1 cellular context compared by ENCODE assay signal in the genomic region with DNA sequence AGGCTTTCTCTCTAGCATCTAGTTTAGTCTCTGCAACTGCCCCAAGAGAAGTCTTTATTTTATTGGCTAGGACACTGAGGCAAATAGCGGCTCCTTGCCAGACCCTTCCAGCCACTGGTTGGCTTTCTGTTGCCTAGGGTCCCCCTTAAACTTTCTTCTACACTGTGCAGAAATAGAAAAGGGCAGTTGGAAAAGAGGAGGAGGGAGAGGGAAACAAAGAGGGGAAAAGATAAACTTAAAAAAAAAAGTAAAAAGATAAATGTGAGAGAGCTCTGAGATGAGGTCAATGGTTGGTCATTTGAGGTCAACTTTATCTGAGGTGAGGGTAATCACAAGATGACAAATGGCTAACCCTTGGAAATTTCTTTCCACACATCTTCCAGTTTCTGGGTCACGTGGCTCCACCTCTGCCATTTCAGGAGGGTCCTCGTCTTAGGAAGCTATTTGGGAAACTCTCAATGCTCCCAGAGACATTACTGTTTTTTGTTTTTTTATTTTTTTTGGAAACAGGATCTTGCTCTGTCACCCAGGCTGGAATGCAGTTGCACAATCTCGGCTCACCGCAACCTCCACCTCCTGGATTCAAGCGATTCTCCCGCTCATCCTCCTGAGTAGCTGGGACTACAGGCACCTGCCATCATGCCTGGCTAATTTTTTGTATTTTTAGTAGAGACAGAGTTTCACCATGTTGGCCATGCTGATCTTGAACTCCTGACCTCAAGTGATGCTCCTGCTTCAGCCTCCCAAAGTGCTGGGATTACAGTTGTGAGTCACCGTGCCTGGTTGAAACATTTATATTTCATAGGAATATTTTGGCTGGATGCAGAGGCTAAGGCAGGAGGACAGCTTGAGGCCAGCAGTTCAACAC.
TF ChIP-seq lines count a peak whose summit lies in the region.

No MANE protein-coding gene starts in this region.

TF ChIP-seq in HepG2, 621 proteins besides CTCF, POLR2A, EP300 and RAD21 (continued from another document and continues in another):
- TF ChIP-seq, protein P1, sequence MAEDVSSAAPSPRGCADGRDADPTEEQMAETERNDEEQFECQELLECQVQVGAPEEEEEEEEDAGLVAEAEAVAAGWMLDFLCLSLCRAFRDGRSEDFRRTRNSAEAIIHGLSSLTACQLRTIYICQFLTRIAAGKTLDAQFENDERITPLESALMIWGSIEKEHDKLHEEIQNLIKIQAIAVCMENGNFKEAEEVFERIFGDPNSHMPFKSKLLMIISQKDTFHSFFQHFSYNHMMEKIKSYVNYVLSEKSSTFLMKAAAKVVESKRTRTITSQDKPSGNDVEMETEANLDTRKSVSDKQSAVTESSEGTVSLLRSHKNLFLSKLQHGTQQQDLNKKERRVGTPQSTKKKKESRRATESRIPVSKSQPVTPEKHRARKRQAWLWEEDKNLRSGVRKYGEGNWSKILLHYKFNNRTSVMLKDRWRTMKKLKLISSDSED (CRISPR knock-in tag; IDR thresholded peaks at IDR 0.05) = no peak
- TF ChIP-seq, protein P2, sequence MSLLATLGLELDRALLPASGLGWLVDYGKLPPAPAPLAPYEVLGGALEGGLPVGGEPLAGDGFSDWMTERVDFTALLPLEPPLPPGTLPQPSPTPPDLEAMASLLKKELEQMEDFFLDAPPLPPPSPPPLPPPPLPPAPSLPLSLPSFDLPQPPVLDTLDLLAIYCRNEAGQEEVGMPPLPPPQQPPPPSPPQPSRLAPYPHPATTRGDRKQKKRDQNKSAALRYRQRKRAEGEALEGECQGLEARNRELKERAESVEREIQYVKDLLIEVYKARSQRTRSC (CRISPR knock-in tag; IDR thresholded peaks at IDR 0.05; ENCODE audit: low read depth) = no peak
- TF ChIP-seq MAFG (CRISPR knock-in tag; IDR thresholded peaks at IDR 0.05) (no peak), GATAD2A (CRISPR knock-in tag; IDR thresholded peaks at IDR 0.05) (peak; percentile 64), ZSCAN9 (CRISPR knock-in tag; IDR thresholded peaks at IDR 0.05; ENCODE audit: borderline replicate concordance) (0 out of 2 replicates have a peak, but pooled peaks have one; percentile 32), ZNF552 (CRISPR knock-in tag; IDR thresholded peaks at IDR 0.05; ENCODE audit: borderline replicate concordance) (no peak), NBN (conservative IDR thresholded peaks at IDR 0.05) (no peak), HNF4A (CRISPR knock-in tag; IDR thresholded peaks at IDR 0.05) (no peak), ZNF841 (CRISPR knock-in tag; IDR thresholded peaks at IDR 0.05; ENCODE audit: borderline replicate concordance) (no peak), HDAC2 (CRISPR knock-in tag; IDR thresholded peaks at IDR 0.05) (peak; percentile 59; the same call in 1 of the 2 replicates), HDAC1 (CRISPR knock-in tag; IDR thresholded peaks at IDR 0.05) (0 out of 2 replicates have a peak, but pooled peaks have one; percentile 25), SIN3B (IDR thresholded peaks at IDR 0.05; ENCODE audit: low read length) (no peak), LCORL (IDR thresholded peaks at IDR 0.05) (peak; percentile 25; the same call in 1 of the 2 replicates), LCORL (CRISPR knock-in tag; IDR thresholded peaks at IDR 0.05) (peak; percentile 83), ZNF629 (CRISPR knock-in tag; conservative IDR thresholded peaks at IDR 0.05) (no peak), ZNF317 (CRISPR knock-in tag; IDR thresholded peaks at IDR 0.05) (no peak), AKNA (CRISPR knock-in tag; IDR thresholded peaks at IDR 0.05; ENCODE audit: borderline replicate concordance) (no peak), ZNF598 (CRISPR knock-in tag; IDR thresholded peaks at IDR 0.05; ENCODE audit: borderline replicate concordance) (no peak), THRA (CRISPR knock-in tag; IDR thresholded peaks at IDR 0.05; ENCODE audit: borderline replicate concordance) (peak; percentile 88; the same call in 1 of the 2 replicates), HOXA9 (CRISPR knock-in tag; IDR thresholded peaks at IDR 0.05; ENCODE audit: borderline replicate concordance) (no peak), NAIF1 (CRISPR knock-in tag; IDR thresholded peaks at IDR 0.05; ENCODE audit: borderline replicate concordance) (no peak), FOXK1 (CRISPR knock-in tag; IDR thresholded peaks at IDR 0.05; ENCODE audit: borderline replicate concordance, low read depth) (no peak), ZNF251 (CRISPR knock-in tag; IDR thresholded peaks at IDR 0.05) (no peak), PHF8 (CRISPR knock-in tag; IDR thresholded peaks at IDR 0.05) (no peak), ZNF703 (CRISPR knock-in tag; IDR thresholded peaks at IDR 0.05; ENCODE audit: borderline replicate concordance) (no peak), ZNF577 (CRISPR knock-in tag; IDR thresholded peaks at IDR 0.05; ENCODE audit: borderline replicate concordance, low read depth) (no peak), NCOR1 (IDR thresholded peaks at IDR 0.05; ENCODE audit: borderline replicate concordance, low read length) (peak; percentile 36; the same call in 1 of the 2 replicates), HOXA3 (CRISPR knock-in tag; IDR thresholded peaks at IDR 0.05) (peak; percentile 35; the same call in 1 of the 2 replicates), FOXA3 (CRISPR knock-in tag; IDR thresholded peaks at IDR 0.05) (0 out of 2 replicates have a peak, but pooled peaks have one; percentile 16), TAF15 (IDR thresholded peaks at IDR 0.05; ENCODE audit: low read depth, low read length, poor library complexity, severe bottlenecking) (no peak), MYNN (CRISPR knock-in tag; IDR thresholded peaks at IDR 0.05; ENCODE audit: low read depth) (no peak), ZNF788 (CRISPR knock-in tag; IDR thresholded peaks at IDR 0.05; ENCODE audit: borderline replicate concordance) (no peak)
- TF ChIP-seq, protein P3, sequence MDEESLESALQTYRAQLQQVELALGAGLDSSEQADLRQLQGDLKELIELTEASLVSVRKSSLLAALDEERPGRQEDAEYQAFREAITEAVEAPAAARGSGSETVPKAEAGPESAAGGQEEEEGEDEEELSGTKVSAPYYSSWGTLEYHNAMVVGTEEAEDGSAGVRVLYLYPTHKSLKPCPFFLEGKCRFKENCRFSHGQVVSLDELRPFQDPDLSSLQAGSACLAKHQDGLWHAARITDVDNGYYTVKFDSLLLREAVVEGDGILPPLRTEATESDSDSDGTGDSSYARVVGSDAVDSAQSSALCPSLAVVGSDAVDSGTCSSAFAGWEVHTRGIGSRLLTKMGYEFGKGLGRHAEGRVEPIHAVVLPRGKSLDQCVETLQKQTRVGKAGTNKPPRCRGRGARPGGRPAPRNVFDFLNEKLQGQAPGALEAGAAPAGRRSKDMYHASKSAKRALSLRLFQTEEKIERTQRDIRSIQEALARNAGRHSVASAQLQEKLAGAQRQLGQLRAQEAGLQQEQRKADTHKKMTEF (CRISPR knock-in tag; IDR thresholded peaks at IDR 0.05) = peak; percentile 56; the same call in 1 of the 2 replicates
- TF ChIP-seq, protein P4, sequence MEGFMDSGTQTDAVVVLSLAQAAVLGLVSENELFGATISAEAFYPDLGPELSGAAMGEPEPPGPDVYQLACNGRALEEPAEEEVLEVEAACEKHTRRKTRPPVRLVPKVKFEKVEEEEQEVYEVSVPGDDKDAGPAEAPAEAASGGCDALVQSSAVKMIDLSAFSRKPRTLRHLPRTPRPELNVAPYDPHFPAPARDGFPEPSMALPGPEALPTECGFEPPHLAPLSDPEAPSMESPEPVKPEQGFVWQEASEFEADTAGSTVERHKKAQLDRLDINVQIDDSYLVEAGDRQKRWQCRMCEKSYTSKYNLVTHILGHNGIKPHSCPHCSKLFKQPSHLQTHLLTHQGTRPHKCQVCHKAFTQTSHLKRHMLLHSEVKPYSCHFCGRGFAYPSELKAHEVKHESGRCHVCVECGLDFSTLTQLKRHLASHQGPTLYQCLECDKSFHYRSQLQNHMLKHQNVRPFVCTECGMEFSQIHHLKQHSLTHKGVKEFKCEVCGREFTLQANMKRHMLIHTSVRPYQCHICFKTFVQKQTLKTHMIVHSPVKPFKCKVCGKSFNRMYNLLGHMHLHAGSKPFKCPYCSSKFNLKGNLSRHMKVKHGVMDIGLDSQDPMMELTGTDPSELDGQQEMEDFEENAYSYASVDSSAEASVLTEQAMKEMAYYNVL (CRISPR knock-in tag; IDR thresholded peaks at IDR 0.05; ENCODE audit: borderline replicate concordance) = 0 out of 2 replicates have a peak, but pooled peaks have one; percentile 25
- TF ChIP-seq, protein P5, sequence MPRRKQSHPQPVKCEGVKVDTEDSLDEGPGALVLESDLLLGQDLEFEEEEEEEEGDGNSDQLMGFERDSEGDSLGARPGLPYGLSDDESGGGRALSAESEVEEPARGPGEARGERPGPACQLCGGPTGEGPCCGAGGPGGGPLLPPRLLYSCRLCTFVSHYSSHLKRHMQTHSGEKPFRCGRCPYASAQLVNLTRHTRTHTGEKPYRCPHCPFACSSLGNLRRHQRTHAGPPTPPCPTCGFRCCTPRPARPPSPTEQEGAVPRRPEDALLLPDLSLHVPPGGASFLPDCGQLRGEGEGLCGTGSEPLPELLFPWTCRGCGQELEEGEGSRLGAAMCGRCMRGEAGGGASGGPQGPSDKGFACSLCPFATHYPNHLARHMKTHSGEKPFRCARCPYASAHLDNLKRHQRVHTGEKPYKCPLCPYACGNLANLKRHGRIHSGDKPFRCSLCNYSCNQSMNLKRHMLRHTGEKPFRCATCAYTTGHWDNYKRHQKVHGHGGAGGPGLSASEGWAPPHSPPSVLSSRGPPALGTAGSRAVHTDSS (CRISPR knock-in tag; conservative IDR thresholded peaks at IDR 0.05) = no peak
- TF ChIP-seq, protein P6, sequence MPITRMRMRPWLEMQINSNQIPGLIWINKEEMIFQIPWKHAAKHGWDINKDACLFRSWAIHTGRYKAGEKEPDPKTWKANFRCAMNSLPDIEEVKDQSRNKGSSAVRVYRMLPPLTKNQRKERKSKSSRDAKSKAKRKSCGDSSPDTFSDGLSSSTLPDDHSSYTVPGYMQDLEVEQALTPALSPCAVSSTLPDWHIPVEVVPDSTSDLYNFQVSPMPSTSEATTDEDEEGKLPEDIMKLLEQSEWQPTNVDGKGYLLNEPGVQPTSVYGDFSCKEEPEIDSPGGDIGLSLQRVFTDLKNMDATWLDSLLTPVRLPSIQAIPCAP (CRISPR knock-in tag; IDR thresholded peaks at IDR 0.05; ENCODE audit: low read depth) = no peak
- TF ChIP-seq, protein P7, sequence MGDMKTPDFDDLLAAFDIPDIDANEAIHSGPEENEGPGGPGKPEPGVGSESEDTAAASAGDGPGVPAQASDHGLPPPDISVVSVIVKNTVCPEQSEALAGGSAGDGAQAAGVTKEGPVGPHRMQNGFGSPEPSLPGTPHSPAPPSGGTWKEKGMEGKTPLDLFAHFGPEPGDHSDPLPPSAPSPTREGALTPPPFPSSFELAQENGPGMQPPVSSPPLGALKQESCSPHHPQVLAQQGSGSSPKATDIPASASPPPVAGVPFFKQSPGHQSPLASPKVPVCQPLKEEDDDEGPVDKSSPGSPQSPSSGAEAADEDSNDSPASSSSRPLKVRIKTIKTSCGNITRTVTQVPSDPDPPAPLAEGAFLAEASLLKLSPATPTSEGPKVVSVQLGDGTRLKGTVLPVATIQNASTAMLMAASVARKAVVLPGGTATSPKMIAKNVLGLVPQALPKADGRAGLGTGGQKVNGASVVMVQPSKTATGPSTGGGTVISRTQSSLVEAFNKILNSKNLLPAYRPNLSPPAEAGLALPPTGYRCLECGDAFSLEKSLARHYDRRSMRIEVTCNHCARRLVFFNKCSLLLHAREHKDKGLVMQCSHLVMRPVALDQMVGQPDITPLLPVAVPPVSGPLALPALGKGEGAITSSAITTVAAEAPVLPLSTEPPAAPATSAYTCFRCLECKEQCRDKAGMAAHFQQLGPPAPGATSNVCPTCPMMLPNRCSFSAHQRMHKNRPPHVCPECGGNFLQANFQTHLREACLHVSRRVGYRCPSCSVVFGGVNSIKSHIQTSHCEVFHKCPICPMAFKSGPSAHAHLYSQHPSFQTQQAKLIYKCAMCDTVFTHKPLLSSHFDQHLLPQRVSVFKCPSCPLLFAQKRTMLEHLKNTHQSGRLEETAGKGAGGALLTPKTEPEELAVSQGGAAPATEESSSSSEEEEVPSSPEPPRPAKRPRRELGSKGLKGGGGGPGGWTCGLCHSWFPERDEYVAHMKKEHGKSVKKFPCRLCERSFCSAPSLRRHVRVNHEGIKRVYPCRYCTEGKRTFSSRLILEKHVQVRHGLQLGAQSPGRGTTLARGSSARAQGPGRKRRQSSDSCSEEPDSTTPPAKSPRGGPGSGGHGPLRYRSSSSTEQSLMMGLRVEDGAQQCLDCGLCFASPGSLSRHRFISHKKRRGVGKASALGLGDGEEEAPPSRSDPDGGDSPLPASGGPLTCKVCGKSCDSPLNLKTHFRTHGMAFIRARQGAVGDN (CRISPR knock-in tag; IDR thresholded peaks at IDR 0.05) = no peak
